ENCODE assay signal across 21 cellular contexts in the genomic region with DNA sequence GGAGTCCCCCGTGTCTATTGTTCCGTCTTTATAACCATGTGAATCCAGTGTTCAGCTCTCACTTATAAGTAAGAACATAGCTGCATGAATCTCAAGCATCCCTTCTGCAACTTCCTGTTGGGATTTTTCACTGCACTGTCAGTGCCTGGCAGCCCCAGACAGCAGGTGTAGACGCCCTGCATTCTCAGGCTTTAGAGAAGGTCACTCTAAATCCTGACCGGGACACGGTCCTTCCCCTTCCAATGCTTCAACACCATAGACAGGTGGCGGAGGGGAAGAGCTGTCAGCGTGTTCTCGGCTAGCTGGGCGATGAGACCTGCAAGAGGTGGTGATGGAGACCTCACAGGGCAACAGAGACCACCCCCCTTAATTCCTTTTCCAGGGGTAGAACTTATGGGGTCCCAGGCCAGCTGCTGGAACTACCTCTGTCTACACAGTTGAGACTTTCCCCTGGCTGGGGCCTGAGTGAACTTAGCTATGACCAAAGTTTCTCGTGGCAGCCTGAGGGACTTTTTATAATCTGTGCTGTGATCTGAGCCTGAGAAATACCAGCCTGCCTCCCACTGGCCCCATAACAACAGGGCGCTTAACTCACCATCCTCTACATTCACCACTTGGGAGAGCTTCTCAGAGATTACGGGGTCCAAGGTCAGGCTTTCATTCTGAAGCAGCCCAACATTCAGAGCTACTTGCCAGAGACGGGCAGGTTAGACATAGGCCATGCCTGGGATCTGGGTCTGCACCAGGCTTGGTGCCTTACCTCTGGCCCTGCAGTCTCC.
A peak's percentile ranks its signal among the peaks of the same experiment; 100 is the strongest.
DNase-seq lines count a peak whose midpoint lies in the region; ATAC-seq and TF ChIP-seq lines count a peak whose summit lies in the region.
"Had no signal": no experiment of that assay in that cellular context is flagged by ENCODE, and none has a peak within 500 bp of the region (broad histone marks: within the 10 kb centered on the region; RNA-seq: fewer than 3 reads in every experiment).

No MANE protein-coding gene starts in this region.

- no peaks in the 10 kb centered on the region for H3K9me3 ChIP-seq in SK-N-SH
- no peaks in the 10 kb centered on the region for H3K9me3 ChIP-seq in hepatocyte (ENCODE audit: low read depth)
- H3K9me3 ChIP-seq in sigmoid colon: no peaks in the 10 kb centered on the region
- H3K9me3 ChIP-seq in body of pancreas: no peaks in the 10 kb centered on the region
- H3K9me3 ChIP-seq: transverse colon had no signal

- H3K4me3 ChIP-seq in SK-N-SH (ENCODE audit: low read depth in 2 of 2, low read length in 1 of 2) (no peak overlapping the region), hepatocyte (no peak overlapping the region), sigmoid colon (no peak overlapping the region), body of pancreas (no peak overlapping the region)
- H3K4me3 ChIP-seq: smooth muscle cell, transverse colon had no signal

- 69% methylated on average over 13 of the region's 13 CpGs for WGBS in SK-N-SH (ENCODE audit: low lambda C conversion rate)
- 80% methylated on average over 13 of the region's 13 CpGs for WGBS in hepatocyte (ENCODE audit: low lambda C conversion rate, missing lambda C conversion rate)
- WGBS in sigmoid colon, 2 donors: 84 to 86% methylated on average over 13 of the region's 13 CpGs
- WGBS in body of pancreas, 2 donors: 61 to 62% methylated on average over 13 of the region's 13 CpGs

- TF ChIP-seq EP300 in SK-N-SH (IDR thresholded peaks at IDR 0.05; ENCODE audit: borderline replicate concordance in 1 of 2, low read depth in 1 of 2, low read length in 1 of 2) (no peak), sigmoid colon (IDR thresholded peaks at IDR 0.05) (no peak)

- CTCF ChIA-PET in SK-N-SH (lab: Yijun Ruan, JAX): interaction anchor here (0.6 to 4.7 kb wide), 23 partner anchors 8 to 276 kb away, joined by 3 to 45 read pairs (median 4); no protein-coding TSS in a partner anchor

- H3K9me2 ChIP-seq in SK-N-SH: no peaks in the 10 kb centered on the region
- no peaks in the 10 kb centered on the region for H3K9me2 ChIP-seq in hepatocyte (replicated peaks; ENCODE audit: insufficient read depth)

- peak; percentile 76 for TF ChIP-seq RAD21 in SK-N-SH (IDR thresholded peaks at IDR 0.05; ENCODE audit: low read length)

- H3K4me1 ChIP-seq in SK-N-SH (ENCODE audit: control insufficient read depth in 1 of 2, insufficient read depth in 2 of 2, low read depth in 1 of 2, low read length in 1 of 2): peaks cover 5 to 14% of the 10 kb centered on the region in 2 experiments; a peak in 2 of 4 replicates
- no peaks in the 10 kb centered on the region for H3K4me1 ChIP-seq in hepatocyte (ENCODE audit: insufficient read depth)
- H3K4me1 ChIP-seq in sigmoid colon: peaks cover 0 to 13% (median 11%) of the 10 kb centered on the region in 4 donors
- no peaks in the 10 kb centered on the region for H3K4me1 ChIP-seq in body of pancreas

- no peak overlapping the region for H3K27ac ChIP-seq in SK-N-SH (ENCODE audit: low read depth in 2 of 2, low read length in 1 of 2)
- no peak overlapping the region for H3K27ac ChIP-seq in hepatocyte
- no peak overlapping the region for H3K27ac ChIP-seq in sigmoid colon
- H3K27ac ChIP-seq in body of pancreas: no peak overlapping the region
- H3K27ac ChIP-seq: transverse colon had no signal

- H3K36me3 ChIP-seq in SK-N-SH (replicated peaks in 1 of 2; ENCODE audit: control insufficient read depth in 1 of 2, insufficient read depth in 2 of 2, low read length in 1 of 2) (no peaks in the 10 kb centered on the region), hepatocyte (replicated peaks; ENCODE audit: insufficient read depth, low read depth) (no peaks in the 10 kb centered on the region), sigmoid colon (no peaks in the 10 kb centered on the region), body of pancreas (replicated peaks in 1 of 2; ENCODE audit: insufficient read depth in 1 of 2, low read depth in 2 of 2) (no peaks in the 10 kb centered on the region)
- H3K36me3 ChIP-seq: transverse colon had no signal

- H3K27me3 ChIP-seq in SK-N-SH (ENCODE audit: insufficient read depth) (no peaks in the 10 kb centered on the region), hepatocyte (no peaks in the 10 kb centered on the region), sigmoid colon (no peaks in the 10 kb centered on the region), body of pancreas (no peaks in the 10 kb centered on the region)
- H3K27me3 ChIP-seq: transverse colon had no signal

- intact Hi-C loops in sigmoid colon (cut with DNase I) (no loop called here), body of pancreas (cut with DNase I) (no loop called here)

- POLR2A ChIA-PET in SK-N-SH (lab: Yijun Ruan, JAX): interaction anchor here (0.6 to 1.9 kb wide), 3 partner anchors 8 to 142 kb away, joined by 3 to 17 read pairs (median 3); a partner anchor contains a TSS

- no peak overlapping the region for H2AFZ ChIP-seq in SK-N-SH (ENCODE audit: low read depth)
- no peak overlapping the region for H2AFZ ChIP-seq in hepatocyte

- H3K4me2 ChIP-seq in SK-N-SH (no peak overlapping the region), hepatocyte (no peak overlapping the region)
- H3K4me2 ChIP-seq: smooth muscle cell had no signal

- TF ChIP-seq CTCF in SK-N-SH (IDR thresholded peaks at IDR 0.05) (no peak), hepatocyte (IDR thresholded peaks at IDR 0.05; ENCODE audit: poor library complexity) (peak; percentile 28), sigmoid colon (IDR thresholded peaks at IDR 0.05) (no peak), body of pancreas (IDR thresholded peaks at IDR 0.05) (no peak)

- no peaks in the 10 kb centered on the region for H4K20me1 ChIP-seq in SK-N-SH (ENCODE audit: insufficient read depth)
- H4K20me1 ChIP-seq in hepatocyte (ENCODE audit: insufficient read depth, poor library complexity, severe bottlenecking): no peaks in the 10 kb centered on the region

- DNase-seq in NCI-H82 (lab: John Stamatoyannopoulos, UW) (peak; percentile 37), NCI-H82 treated with DMSO at 0.1 percent for 48 hours (lab: John Stamatoyannopoulos, UW; ENCODE audit: unreplicated experiment) (no peak), SK-N-SH (peak; percentile 63), hepatocyte (ENCODE audit: low spot score) (peak; percentile 15), sigmoid colon (peak; percentile 21), body of pancreas (no peak)
- DNase-seq: activated CD4-positive, CD25-positive, alpha-beta regulatory T cell; activated naive CD4-positive, alpha-beta T cell; activated T-cell treated with anti-CD3 and anti-CD28 coated beads, Interleukin-2, amount 50 U/mL, for 72 hours; CD4-positive, alpha-beta T cell; effector memory CD4-positive, alpha-beta T cell; erythroblast; kidney glomerular epithelial cell; NCI-H2029 treated with DMSO at 0.1 percent for 48 hours; NCI-H774; stimulated activated CD4-positive, alpha-beta T cell treated with anti-CD3 and anti-CD28 coated beads, Interleukin-2, amount 100 ng/mL, for 24 hours; T1000; transverse colon had no signal

- no peak for ATAC-seq in HG02588 (IDR thresholded peaks at IDR 0.05; ENCODE audit: unreplicated experiment)
- no peak for ATAC-seq in HG03439 (IDR thresholded peaks at IDR 0.05; ENCODE audit: unreplicated experiment)
- no peak for ATAC-seq in body of pancreas
- ATAC-seq: activated T-cell treated with anti-CD3 and anti-CD28 coated beads, Interleukin-2, amount 50 U/mL, for 72 hours had no signal

- no peak for TF ChIP-seq POLR2A in sigmoid colon (IDR thresholded peaks at IDR 0.05)
- no peak for TF ChIP-seq POLR2A in body of pancreas (IDR thresholded peaks at IDR 0.05)

- H3K79me2 ChIP-seq in SK-N-SH (ENCODE audit: insufficient read depth): no peaks in the 10 kb centered on the region
- no peaks in the 10 kb centered on the region for H3K79me2 ChIP-seq in hepatocyte

- H3F3A ChIP-seq in SK-N-SH (replicated peaks; ENCODE audit: insufficient read depth): no peaks in the 10 kb centered on the region

- no peak overlapping the region for H3K9ac ChIP-seq in SK-N-SH

TF ChIP-seq in SK-N-SH, 30 proteins besides CTCF, POLR2A, EP300 and RAD21:
- TF ChIP-seq, protein P1, sequence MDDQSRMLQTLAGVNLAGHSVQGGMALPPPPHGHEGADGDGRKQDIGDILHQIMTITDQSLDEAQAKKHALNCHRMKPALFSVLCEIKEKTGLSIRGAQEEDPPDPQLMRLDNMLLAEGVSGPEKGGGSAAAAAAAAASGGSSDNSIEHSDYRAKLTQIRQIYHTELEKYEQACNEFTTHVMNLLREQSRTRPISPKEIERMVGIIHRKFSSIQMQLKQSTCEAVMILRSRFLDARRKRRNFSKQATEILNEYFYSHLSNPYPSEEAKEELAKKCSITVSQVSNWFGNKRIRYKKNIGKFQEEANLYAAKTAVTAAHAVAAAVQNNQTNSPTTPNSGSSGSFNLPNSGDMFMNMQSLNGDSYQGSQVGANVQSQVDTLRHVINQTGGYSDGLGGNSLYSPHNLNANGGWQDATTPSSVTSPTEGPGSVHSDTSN (IDR thresholded peaks at IDR 0.05): no peak
- TF ChIP-seq GATA2 (CRISPR knock-in tag; IDR thresholded peaks at IDR 0.05): peak; percentile 71
- no peak for TF ChIP-seq MEF2A (IDR thresholded peaks at IDR 0.05; ENCODE audit: borderline replicate concordance, low read depth)
- peak; percentile 65 for TF ChIP-seq SMC3 (IDR thresholded peaks at IDR 0.05; ENCODE audit: low read depth, low read length)
- no peak for TF ChIP-seq FOXJ3 (CRISPR knock-in tag; IDR thresholded peaks at IDR 0.05)
- no peak for TF ChIP-seq JUND (IDR thresholded peaks at IDR 0.05)
- no peak for TF ChIP-seq POLR2AphosphoS5 (IDR thresholded peaks at IDR 0.05; ENCODE audit: low read depth, low read length)
- TF ChIP-seq RCOR1 (IDR thresholded peaks at IDR 0.05; ENCODE audit: low read length): peak; percentile 35; the same call in 1 of the 2 replicates

Comparison
In these comparisons a context has a peak if more than half of its experiments do, and no peak if none do; other contexts are left out.
1. DNase-seq: peak in NCI-H82 (single experiment), SK-N-SH (single experiment), hepatocyte (single experiment) and sigmoid colon (single experiment); none in NCI-H82 treated with DMSO at 0.1 percent for 48 hours (single experiment) and body of pancreas (0 of 4).